ENCODE assay signal across 8 cellular contexts in genomic region chr14:22226381-22226780, GRCh38.
DNase-seq lines count a peak whose midpoint lies in the region; ATAC-seq lines count a peak whose summit lies in the region.

No MANE protein-coding gene starts in this region.

- peak; percentile 39 for ATAC-seq in activated CD8-positive, alpha-beta memory T cell treated with anti-CD3 and anti-CD28 coated beads, Interleukin-2, amount 10 ng/mL, durations not matched to agents 7 days and 5 days
- peak; percentile 36 for ATAC-seq in stimulated activated naive CD8-positive, alpha-beta T cell treated with anti-CD3 and anti-CD28 coated beads, Interleukin-15, Interleukin-2, amounts not matched to agents 100 U/mL and 50 U/mL, for 24 hours
- no peak for ATAC-seq in HG02610 (IDR thresholded peaks at IDR 0.05; ENCODE audit: unreplicated experiment)

- H3K4me1 Mint-ChIP-seq in activated CD8-positive, alpha-beta memory T cell treated with anti-CD3 and anti-CD28 coated beads, Interleukin-2, amount 10 ng/mL, durations not matched to agents 7 days and 5 days, result no peaks in the 10 kb centered on the region

- DNase-seq in activated CD8-positive, alpha-beta memory T cell treated with anti-CD3 and anti-CD28 coated beads, Interleukin-2, amount 10 ng/mL, durations not matched to agents 7 days and 5 days, result peak; percentile 36
- DNase-seq in activated CD8-positive, alpha-beta memory T cell treated with anti-CD3 and anti-CD28 coated beads for 24 hours, result no peak
- DNase-seq in OCI-M1 (lab: John Stamatoyannopoulos, UW), result peak; percentile 57
- DNase-seq in central memory CD4-positive, alpha-beta T cell, result peak; percentile 32
- peak; percentile 12 for DNase-seq in stimulated activated naive CD8-positive, alpha-beta T cell treated with anti-CD3 and anti-CD28 coated beads, Interleukin-15, Interleukin-2, amounts not matched to agents 100 U/mL and 50 U/mL, for 24 hours
- no peak for DNase-seq in 8988T
- DNase-seq in GM19238 (ENCODE audit: insufficient read length, low spot score), result no peak

- no peaks in the 10 kb centered on the region for H3K9me3 Mint-ChIP-seq in activated CD8-positive, alpha-beta memory T cell treated with anti-CD3 and anti-CD28 coated beads, Interleukin-2, amount 10 ng/mL, durations not matched to agents 7 days and 5 days (ENCODE audit: low read depth)

- H3K4me3 Mint-ChIP-seq in activated CD8-positive, alpha-beta memory T cell treated with anti-CD3 and anti-CD28 coated beads, Interleukin-2, amount 10 ng/mL, durations not matched to agents 7 days and 5 days, result peak overlapping the region; percentile 54

- H3K27ac Mint-ChIP-seq in activated CD8-positive, alpha-beta memory T cell treated with anti-CD3 and anti-CD28 coated beads, Interleukin-2, amount 10 ng/mL, durations not matched to agents 7 days and 5 days, result peak overlapping the region; percentile 70

- CTCF ChIA-PET in activated CD8-positive, alpha-beta memory T cell treated with anti-CD3 and anti-CD28 coated beads, Interleukin-2, amount 10 ng/mL, durations not matched to agents 7 days and 5 days (lab: Charles Lee), result interaction anchor here (1.3 kb wide), 1 partner anchor 332 kb away, joined by 3 read pairs; no protein-coding TSS in a partner anchor

- H3K36me3 Mint-ChIP-seq in activated CD8-positive, alpha-beta memory T cell treated with anti-CD3 and anti-CD28 coated beads, Interleukin-2, amount 10 ng/mL, durations not matched to agents 7 days and 5 days, result no peaks in the 10 kb centered on the region

- no peaks in the 10 kb centered on the region for H3K27me3 Mint-ChIP-seq in activated CD8-positive, alpha-beta memory T cell treated with anti-CD3 and anti-CD28 coated beads, Interleukin-2, amount 10 ng/mL, durations not matched to agents 7 days and 5 days

Comparison
In these comparisons a context has a peak if more than half of its experiments do, and no peak if none do; other contexts are left out.
1. DNase-seq: peak in activated CD8-positive, alpha-beta memory T cell treated with anti-CD3 and anti-CD28 coated beads, Interleukin-2, amount 10 ng/mL, durations not matched to agents 7 days and 5 days (single experiment), OCI-M1 (single experiment), central memory CD4-positive, alpha-beta T cell (single experiment) and stimulated activated naive CD8-positive, alpha-beta T cell treated with anti-CD3 and anti-CD28 coated beads, Interleukin-15, Interleukin-2, amounts not matched to agents 100 U/mL and 50 U/mL, for 24 hours (single experiment); none in activated CD8-positive, alpha-beta memory T cell treated with anti-CD3 and anti-CD28 coated beads for 24 hours (single experiment), 8988T (single experiment) and GM19238 (single experiment).